ENCODE assay signal across 3 cellular contexts in genomic region chr15:55707523-55707922, GRCh38.
TF ChIP-seq lines count a peak whose summit lies in the region.

No MANE protein-coding gene starts in this region.

TF ChIP-seq in HEK293T, 16 proteins besides CTCF, POLR2A, EP300 and RAD21 (continued from another document):
- TF ChIP-seq PKNOX1 (IDR thresholded peaks at IDR 0.05) = peak; percentile 86

TF ChIP-seq in K562, 482 proteins besides CTCF, POLR2A, EP300 and RAD21:
- peak; percentile 16; the same call in 1 of the 2 replicates for TF ChIP-seq PKNOX1 (IDR thresholded peaks at IDR 0.05)
- no peak for TF ChIP-seq PBX2 (CRISPR knock-in tag; IDR thresholded peaks at IDR 0.05; ENCODE audit: low read depth)
- TF ChIP-seq PBX2 (tag; conservative IDR thresholded peaks at IDR 0.05; ENCODE audit: low read depth) = 0 out of 2 replicates have a peak, but pooled peaks have one; percentile 23
- peak; percentile 33 for TF ChIP-seq MEIS2 (IDR thresholded peaks at IDR 0.05; ENCODE audit: partially characterized antibody)
- no peak for TF ChIP-seq POLR2AphosphoS5 (IDR thresholded peaks at IDR 0.05; ENCODE audit: control insufficient read depth, insufficient read depth, low read depth, low read length)

TF ChIP-seq in WTC11, 78 proteins besides CTCF, POLR2A, EP300 and RAD21:
- TF ChIP-seq AFF4 (CRISPR knock-in tag; IDR thresholded peaks at IDR 0.05; ENCODE audit: borderline replicate concordance) = no peak
- TF ChIP-seq HMGA2 (CRISPR knock-in tag; IDR thresholded peaks at IDR 0.05) = no peak
- TF ChIP-seq ZNF232 (CRISPR knock-in tag; IDR thresholded peaks at IDR 0.05) = no peak
- no peak for TF ChIP-seq ARID4B (CRISPR knock-in tag; IDR thresholded peaks at IDR 0.05; ENCODE audit: borderline replicate concordance)
- no peak for TF ChIP-seq HMGXB4 (CRISPR knock-in tag; IDR thresholded peaks at IDR 0.05)
- no peak for TF ChIP-seq E2F5 (CRISPR knock-in tag; IDR thresholded peaks at IDR 0.05)
